1 cellular context compared by ENCODE assay signal in genomic region chr22:46848227-46848626, GRCh38.
A peak's percentile ranks its signal among the peaks of the same experiment; 100 is the strongest.
TF ChIP-seq lines count a peak whose summit lies in the region.

No MANE protein-coding gene starts in this region.

TF ChIP-seq in IMR-90, 13 proteins besides CTCF, POLR2A, EP300 and RAD21 (continued from another document):
- TF ChIP-seq, protein P1, sequence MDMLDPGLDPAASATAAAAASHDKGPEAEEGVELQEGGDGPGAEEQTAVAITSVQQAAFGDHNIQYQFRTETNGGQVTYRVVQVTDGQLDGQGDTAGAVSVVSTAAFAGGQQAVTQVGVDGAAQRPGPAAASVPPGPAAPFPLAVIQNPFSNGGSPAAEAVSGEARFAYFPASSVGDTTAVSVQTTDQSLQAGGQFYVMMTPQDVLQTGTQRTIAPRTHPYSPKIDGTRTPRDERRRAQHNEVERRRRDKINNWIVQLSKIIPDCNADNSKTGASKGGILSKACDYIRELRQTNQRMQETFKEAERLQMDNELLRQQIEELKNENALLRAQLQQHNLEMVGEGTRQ (IDR thresholded peaks at IDR 0.05; ENCODE audit: low read depth, low read length): no peak
- TF ChIP-seq CEBPB (IDR thresholded peaks at IDR 0.05; ENCODE audit: low read depth, low read length) (peak; percentile 55; the same call in 1 of the 2 replicates), BHLHE40 (IDR thresholded peaks at IDR 0.05; ENCODE audit: low read depth, low read length) (no peak), CHD1 (IDR thresholded peaks at IDR 0.05; ENCODE audit: low read depth, low read length) (no peak), SMC3 (IDR thresholded peaks at IDR 0.05; ENCODE audit: low read depth, low read length) (no peak), MAFK (IDR thresholded peaks at IDR 0.05; ENCODE audit: low read depth, low read length) (no peak), FOS (IDR thresholded peaks at IDR 0.05; ENCODE audit: low read depth, low read length) (peak; percentile 10; the same call in 1 of the 2 replicates)
